In the genomic region with DNA sequence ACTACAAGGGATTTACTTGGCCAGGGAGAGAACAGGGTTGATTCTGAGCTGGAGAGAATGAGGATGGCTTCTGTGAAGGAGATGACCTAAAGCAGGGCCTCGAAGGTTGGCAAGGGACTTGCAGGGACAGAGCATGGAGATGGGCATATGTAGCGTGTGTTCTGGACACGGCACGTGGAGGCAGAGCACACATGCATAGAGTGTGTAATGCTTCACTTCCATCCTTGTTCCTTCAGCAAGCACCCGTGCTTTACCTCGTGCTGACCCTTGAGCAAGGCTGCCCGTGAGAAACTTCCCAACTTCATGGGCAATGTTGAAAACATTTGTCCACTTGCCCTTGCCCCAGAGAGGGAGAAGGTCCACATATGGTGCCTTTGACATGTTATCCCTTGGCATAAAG, we compare ENCODE assay signal across 17 cellular contexts.
"Had no signal": no experiment of that assay in that cellular context is flagged by ENCODE, and none has a peak within 500 bp of the region (broad histone marks: within the 10 kb centered on the region; RNA-seq: fewer than 3 reads in every experiment).

No MANE protein-coding gene starts in this region.

- H3K4me3 ChIP-seq: smooth muscle cell had no signal

- DNase-seq: activated CD4-positive, alpha-beta memory T cell treated with anti-CD3 and anti-CD28 coated beads, Interleukin-2, amount 10 ng/mL, durations not matched to agents 7 days and 5 days; activated CD4-positive, alpha-beta T cell treated with anti-CD3 and anti-CD28 coated beads for 36 hours; activated effector memory CD4-positive, alpha-beta T cell treated with Interleukin-2 at 50 U/mL for 16 hours; activated naive CD4-positive, alpha-beta T cell treated with anti-CD3 and anti-CD28 coated beads, Interleukin-2, amount 50 U/mL, for 16 hours; activated T-cell treated with anti-CD3 and anti-CD28 coated beads, Interleukin-2, amount 50 U/mL, for 24 hours; effector CD4-positive, alpha-beta T cell; foreskin keratinocyte; head of caudate nucleus; left cardiac atrium; natural killer cell; nucleus accumbens; posterior cingulate gyrus had no signal

- H3K27me3 ChIP-seq: foreskin keratinocyte had no signal

- H3K4me2 ChIP-seq: smooth muscle cell had no signal

- H3K27ac ChIP-seq: foreskin keratinocyte had no signal

- H3K9me3 Mint-ChIP-seq: activated CD4-positive, alpha-beta memory T cell treated with anti-CD3 and anti-CD28 coated beads, Interleukin-2, amount 10 ng/mL, durations not matched to agents 7 days and 5 days; activated T-cell treated with anti-CD3 and anti-CD28 coated beads, Interleukin-2, amount 50 U/mL, for 24 hours; central memory CD8-positive, alpha-beta T cell; memory B cell; natural killer cell; stimulated activated naive CD8-positive, alpha-beta T cell treated with anti-CD3 and anti-CD28 coated beads, Interleukin-15, Interleukin-2, amounts not matched to agents 100 ng/mL and 50 ng/mL, for 24 hours; type B pancreatic cell had no signal

- H3K4me3 Mint-ChIP-seq: activated CD4-positive, alpha-beta memory T cell treated with anti-CD3 and anti-CD28 coated beads, Interleukin-2, amount 10 ng/mL, durations not matched to agents 7 days and 5 days; activated CD4-positive, alpha-beta T cell treated with anti-CD3 and anti-CD28 coated beads for 36 hours; activated T-cell treated with anti-CD3 and anti-CD28 coated beads, Interleukin-2, amount 50 U/mL, for 24 hours; central memory CD8-positive, alpha-beta T cell; memory B cell; natural killer cell; stimulated activated naive CD8-positive, alpha-beta T cell treated with anti-CD3 and anti-CD28 coated beads, Interleukin-15, Interleukin-2, amounts not matched to agents 100 ng/mL and 50 ng/mL, for 24 hours; type B pancreatic cell had no signal

- H3K27me3 Mint-ChIP-seq: activated CD4-positive, alpha-beta memory T cell treated with anti-CD3 and anti-CD28 coated beads, Interleukin-2, amount 10 ng/mL, durations not matched to agents 7 days and 5 days; activated T-cell treated with anti-CD3 and anti-CD28 coated beads, Interleukin-2, amount 50 U/mL, for 24 hours; central memory CD8-positive, alpha-beta T cell; stimulated activated naive CD8-positive, alpha-beta T cell treated with anti-CD3 and anti-CD28 coated beads, Interleukin-15, Interleukin-2, amounts not matched to agents 100 ng/mL and 50 ng/mL, for 24 hours; type B pancreatic cell had no signal

- H3K4me1 Mint-ChIP-seq: activated CD4-positive, alpha-beta memory T cell treated with anti-CD3 and anti-CD28 coated beads, Interleukin-2, amount 10 ng/mL, durations not matched to agents 7 days and 5 days; natural killer cell had no signal

- H3K4me1 ChIP-seq: foreskin keratinocyte had no signal

- H3K36me3 Mint-ChIP-seq: natural killer cell had no signal

- ATAC-seq: activated CD4-positive, alpha-beta T cell treated with anti-CD3 and anti-CD28 coated beads for 36 hours; foreskin keratinocyte; natural killer cell had no signal

- H3K27ac Mint-ChIP-seq: activated CD4-positive, alpha-beta memory T cell treated with anti-CD3 and anti-CD28 coated beads, Interleukin-2, amount 10 ng/mL, durations not matched to agents 7 days and 5 days; activated CD4-positive, alpha-beta T cell treated with anti-CD3 and anti-CD28 coated beads for 36 hours; activated T-cell treated with anti-CD3 and anti-CD28 coated beads, Interleukin-2, amount 50 U/mL, for 24 hours; memory B cell; natural killer cell; stimulated activated naive CD8-positive, alpha-beta T cell treated with anti-CD3 and anti-CD28 coated beads, Interleukin-15, Interleukin-2, amounts not matched to agents 100 ng/mL and 50 ng/mL, for 24 hours; type B pancreatic cell had no signal
